Comparison of ENCODE assay signal across 26 cellular contexts in genomic region chr11:65065898-65066297, GRCh38. TPM values are rescaled to one million over a fixed set of nuclear protein-coding genes. Genes with fewer than 3 reads are reported as not detected.
DNase-seq lines count a peak whose midpoint lies in the region; ATAC-seq, FAIRE-seq and TF ChIP-seq lines count a peak whose summit lies in the region.
"Had no signal": no experiment of that assay in that cellular context is flagged by ENCODE, and none has a peak within 500 bp of the region (broad histone marks: within the 10 kb centered on the region; RNA-seq: fewer than 3 reads in every experiment).

No MANE protein-coding gene starts in this region.

- no peaks in the 10 kb centered on the region for H3K79me1 ChIP-seq in neuronal stem cell (ENCODE audit: low read depth, low read length)

- no peaks in the 10 kb centered on the region for H3K36me3 Mint-ChIP-seq in GM23338 (ENCODE audit: low read depth)
- H3K36me3 Mint-ChIP-seq: CD8-positive, alpha-beta T cell had no signal

- no peak for TF ChIP-seq RAD21 in K562 (CRISPR knock-in tag; conservative IDR thresholded peaks at IDR 0.05 in 1 of 2, IDR thresholded peaks at IDR 0.05 in 1 of 2)

- BruUV-seq in K562 (replicated peaks; lab: Mats Ljungman, UMichigan): no TSS peak

- H3K23ac ChIP-seq in neuronal stem cell (ENCODE audit: low read depth, low read length, poor library complexity): peak overlapping the region; percentile 1

- no peak for TF ChIP-seq POLR2A in K562 (conservative IDR thresholded peaks at IDR 0.05)

- H3K9me3 ChIP-seq in BLaER1 (no peaks in the 10 kb centered on the region), K562 (replicated peaks; ENCODE audit: control insufficient read depth, insufficient read depth, low read depth, low read length) (no peaks in the 10 kb centered on the region), neuronal stem cell (replicated peaks in 1 of 2; ENCODE audit: control insufficient read depth in 2 of 2, insufficient read depth in 1 of 2, low read depth in 1 of 2, low read length in 2 of 2) (no peaks in the 10 kb centered on the region), hepatocyte (ENCODE audit: low read depth) (no peaks in the 10 kb centered on the region)
- H3K9me3 ChIP-seq: Caco-2 had no signal

- H3F3A ChIP-seq in GM23338 (replicated peaks; ENCODE audit: low read depth): no peaks in the 10 kb centered on the region

- TF ChIP-seq CTCF in GM23338 (conservative IDR thresholded peaks at IDR 0.05; ENCODE audit: low read depth in 2 of 2): no peak
- no peak for TF ChIP-seq CTCF in K562 (IDR thresholded peaks at IDR 0.05 in 2 of 3, conservative IDR thresholded peaks at IDR 0.05 in 1 of 3; ENCODE audit: insufficient read depth in 2 of 3, low read depth in 1 of 3, low read length in 3 of 3)
- no peak for TF ChIP-seq CTCF in hepatocyte (IDR thresholded peaks at IDR 0.05; ENCODE audit: poor library complexity)

- H3K9ac ChIP-seq in BLaER1 (no peak overlapping the region), K562 (ENCODE audit: insufficient read depth in 1 of 2, low read depth in 2 of 2, low read length in 2 of 2) (peak overlapping the region in 1 of 2 experiments; percentile 90; a peak in 2 of 4 replicates), neuronal stem cell (ENCODE audit: low read depth, low read length, poor library complexity) (no peak overlapping the region)

- DNase-seq in GM23338 (ENCODE audit: low spot score): no peak
- DNase-seq in K562 (ENCODE audit: extremely low read depth in 1 of 4, low spot score in 3 of 4): peak in 3 of 4 experiments; percentile 32 to 69 (median 57)
- DNase-seq in neuronal stem cell (ENCODE audit: low spot score): no peak
- DNase-seq in kidney tubule cell (ENCODE audit: low spot score): no peak
- no peak for DNase-seq in hepatocyte (ENCODE audit: low spot score)
- DNase-seq: Caco-2; CD8-positive, alpha-beta T cell; EL; GDM1; Kasumi-1; NCI-H1092 treated with DMSO at 0.1 percent for 48 hours; NCI-H1436; NCI-H2081 treated with DMSO at 0.1 percent for 48 hours; NCI-H446; NCI-H526; NCI-H82; NK-92 treated with Interleukin-12 subunit alpha and Interleukin-12 subunit beta, amount 100 ng/mL, for 24 hours; RPMI8226; SHP77 treated with DMSO at 0.1 percent for 48 hours had no signal

- H4K91ac ChIP-seq in neuronal stem cell (ENCODE audit: low read depth, low read length, poor library complexity): no peak overlapping the region

- H3K18ac ChIP-seq in neuronal stem cell (ENCODE audit: low read length): peak overlapping the region; percentile 90

- no peaks in the 10 kb centered on the region for H3K9me3 Mint-ChIP-seq in GM23338
- H3K9me3 Mint-ChIP-seq: CD8-positive, alpha-beta T cell had no signal

- TF ChIP-seq EP300 in K562 (IDR thresholded peaks at IDR 0.05; ENCODE audit: low read length): no peak

- no peak for FAIRE-seq in K562 (lab: Jason Lieb, UNC)
- FAIRE-seq: GM12878 had no signal

- peak overlapping the region; percentile 91 for H2AK5ac ChIP-seq in neuronal stem cell (ENCODE audit: low read depth, low read length)

- peaks cover 34% of the 10 kb centered on the region for H3K4me1 Mint-ChIP-seq in GM23338

- H3K4ac ChIP-seq in neuronal stem cell (ENCODE audit: low read length): no peak overlapping the region

- CTCF ChIA-PET in K562 (lab: Yijun Ruan, JAX; ENCODE audit: low intra/inter-chr PET ratio): no interaction called here

- peak overlapping the region; percentile 12; the same call in 1 of the 2 replicates for H3K27ac ChIP-seq in BLaER1
- H3K27ac ChIP-seq in GM23338 (ENCODE audit: low read depth): no peak overlapping the region
- no peak overlapping the region; the same call in 2 of the 3 replicates for H3K27ac ChIP-seq in K562 (ENCODE audit: extremely low read depth, low read depth, low read length)
- H3K27ac ChIP-seq in neuronal stem cell (replicated peaks; ENCODE audit: low read length): no peak overlapping the region
- H3K27ac ChIP-seq in hepatocyte: no peak overlapping the region
- H3K27ac ChIP-seq: C4-2B, SK-N-MC had no signal

- no peak overlapping the region for H3K4me2 ChIP-seq in BLaER1
- 0 out of 2 replicates have a peak overlapping the region, but pooled peaks have one; percentile 62 for H3K4me2 ChIP-seq in GM23338
- H3K4me2 ChIP-seq in K562 (ENCODE audit: insufficient read depth, low read length): no peak overlapping the region
- no peak overlapping the region for H3K4me2 ChIP-seq in neuronal stem cell (ENCODE audit: insufficient read depth, low read length, poor library complexity, severe bottlenecking)
- no peak overlapping the region for H3K4me2 ChIP-seq in hepatocyte

- peak overlapping the region; percentile 78 for H3K14ac ChIP-seq in neuronal stem cell (ENCODE audit: low read length)

- ATAC-seq in GM23338: no peak
- ATAC-seq in K562: peak; percentile 6; the same call in 2 of the 3 replicates
- no peak for ATAC-seq in HG02678 (IDR thresholded peaks at IDR 0.05; ENCODE audit: unreplicated experiment)
- ATAC-seq: CD8-positive, alpha-beta T cell; GM12878 had no signal

- no peak overlapping the region for H2BK5ac ChIP-seq in neuronal stem cell (ENCODE audit: low read length)

- WGBS in K562 (ENCODE audit: insufficient coverage, low coverage, missing lambda C conversion rate): 33% methylated on average over 7 of the region's 7 CpGs
- no CpG with 5 or more reads among the region's 7 CpGs for WGBS in neuronal stem cell (ENCODE audit: extremely low coverage in 2 of 2, insufficient read length in 2 of 2, insufficient replicate concordance in 1 of 2), 2 donors
- 44% methylated on average over 5 of the region's 7 CpGs for WGBS in hepatocyte (ENCODE audit: low lambda C conversion rate, missing lambda C conversion rate)

- H3K4me1 ChIP-seq in BLaER1: peaks cover 21% of the 10 kb centered on the region
- peaks cover 13% of the 10 kb centered on the region for H3K4me1 ChIP-seq in GM23338 (ENCODE audit: insufficient read depth)
- H3K4me1 ChIP-seq in K562 (replicated peaks in 1 of 2; ENCODE audit: control insufficient read depth in 2 of 2, insufficient read depth in 2 of 2, low read length in 2 of 2): peaks cover 10 to 26% of the 10 kb centered on the region in 2 experiments
- peaks cover 9 to 11% of the 10 kb centered on the region in 2 donors for H3K4me1 ChIP-seq in neuronal stem cell (ENCODE audit: control insufficient read depth in 2 of 2, insufficient read depth in 1 of 2, low read depth in 1 of 2, low read length in 2 of 2)
- H3K4me1 ChIP-seq in hepatocyte (ENCODE audit: insufficient read depth): no peaks in the 10 kb centered on the region
- H3K4me1 ChIP-seq: Caco-2 had no signal

- H3K27me3 ChIP-seq in BLaER1: no peaks in the 10 kb centered on the region
- H3K27me3 ChIP-seq in GM23338 (ENCODE audit: insufficient read depth): no peaks in the 10 kb centered on the region
- no peaks in the 10 kb centered on the region for H3K27me3 ChIP-seq in K562 (ENCODE audit: control insufficient read depth in 2 of 2, insufficient read depth in 2 of 2, low read length in 2 of 2)
- H3K27me3 ChIP-seq in neuronal stem cell (ENCODE audit: control insufficient read depth in 3 of 3, insufficient read depth in 3 of 3, low read depth in 1 of 3, low read length in 3 of 3): no peaks in the 10 kb centered on the region
- no peaks in the 10 kb centered on the region for H3K27me3 ChIP-seq in hepatocyte

- H3K79me2 ChIP-seq in GM23338 (replicated peaks; ENCODE audit: insufficient read depth) (no peaks in the 10 kb centered on the region), K562 (ENCODE audit: control insufficient read depth, insufficient read depth, low read length) (no peaks in the 10 kb centered on the region), hepatocyte (no peaks in the 10 kb centered on the region)

- H3K36me3 ChIP-seq in BLaER1 (no peaks in the 10 kb centered on the region), GM23338 (ENCODE audit: insufficient read depth) (no peaks in the 10 kb centered on the region), K562 (ENCODE audit: control insufficient read depth, insufficient read depth, low read length) (no peaks in the 10 kb centered on the region), neuronal stem cell (replicated peaks in 1 of 2; ENCODE audit: control insufficient read depth in 2 of 2, insufficient read depth in 2 of 2, low read length in 2 of 2) (no peaks in the 10 kb centered on the region), hepatocyte (replicated peaks; ENCODE audit: insufficient read depth, low read depth) (no peaks in the 10 kb centered on the region)

- H4K20me1 ChIP-seq in BLaER1 (no peaks in the 10 kb centered on the region), GM23338 (replicated peaks; ENCODE audit: insufficient read depth) (no peaks in the 10 kb centered on the region), K562 (replicated peaks; ENCODE audit: control insufficient read depth, insufficient read depth, low read length) (no peaks in the 10 kb centered on the region), hepatocyte (ENCODE audit: insufficient read depth, poor library complexity, severe bottlenecking) (no peaks in the 10 kb centered on the region)

- H3K9me1 ChIP-seq in K562 (ENCODE audit: control insufficient read depth, insufficient read depth, low read length): peaks cover 2% of the 10 kb centered on the region

- H4K8ac ChIP-seq in neuronal stem cell (ENCODE audit: low read depth, low read length): no peak overlapping the region

- H3K4me3 ChIP-seq in BLaER1 (no peak overlapping the region), GM23338 (no peak overlapping the region), K562 (no peak overlapping the region), neuronal stem cell (ENCODE audit: low read length in 2 of 2) (no peak overlapping the region), hepatocyte (no peak overlapping the region)
- H3K4me3 ChIP-seq: GM12878, SK-N-MC had no signal

- H2AFZ ChIP-seq in GM23338: no peak overlapping the region
- H2AFZ ChIP-seq in K562 (ENCODE audit: low read depth, low read length): peak overlapping the region; percentile 80
- peak overlapping the region; percentile 83 for H2AFZ ChIP-seq in neuronal stem cell (ENCODE audit: low read length)
- no peak overlapping the region for H2AFZ ChIP-seq in hepatocyte

- H3K9me2 ChIP-seq in GM23338 (ENCODE audit: insufficient read depth) (no peaks in the 10 kb centered on the region), hepatocyte (replicated peaks; ENCODE audit: insufficient read depth) (no peaks in the 10 kb centered on the region)

- intact Hi-C loops in K562 (cut with micrococcal nuclease): no loop called here

- no peak overlapping the region for H2BK120ac ChIP-seq in neuronal stem cell (ENCODE audit: low read depth, low read length)

- H3K27ac Mint-ChIP-seq in GM23338: peak overlapping the region; percentile 93; the same call in 1 of the 2 replicates
- H3K27ac Mint-ChIP-seq: CD8-positive, alpha-beta T cell had no signal

- H3K4me3 Mint-ChIP-seq in GM23338: peak overlapping the region; percentile 60; the same call in 2 of the 3 replicates
- H3K4me3 Mint-ChIP-seq: CD8-positive, alpha-beta T cell had no signal

- H2BK15ac ChIP-seq in neuronal stem cell (ENCODE audit: low read length): peak overlapping the region; percentile 39

- peaks cover 2% of the 10 kb centered on the region for H3K27me3 Mint-ChIP-seq in GM23338 (ENCODE audit: insufficient read depth, low read depth, poor library complexity)

- no peak overlapping the region for H2BK12ac ChIP-seq in neuronal stem cell (ENCODE audit: low read length)

- in situ Hi-C loops in K562 (cut with MboI): no loop called here

- POLR2A ChIA-PET in K562 (lab: Yijun Ruan, JAX): interaction anchor here (0.5 to 1.4 kb wide), 6 partner anchors 10 to 229 kb away, joined by 3 to 6 read pairs (median 3); partner anchors contain the start of gene SAC3D1

RNA-seq across cellular contexts. Expression of gene NAALADL1, which starts 7.5 kb away (rescaled TPM):
- total RNA-seq in GM23338 (2014; rRNA removed; shearing (Covaris generic)): 11.0 and 13.7 TPM in 2 replicates
- polyA plus RNA-seq in GM23338 (2016; fragmentation: Nextera tagmentation; extraction: Ambion mirVana) (8.0 and 11.1 TPM in 2 replicates), K562 (2011; rRNA removed) (0.06 and 0.16 TPM in 2 replicates), K562 (2014; fragmentation: Illumina TruSeq; extraction: Trizol) (0.27 and 0.29 TPM in 2 replicates), K562 (2014; fragmentation: Nextera tagmentation; extraction: Ambion mirVana) (not detected), K562 (2014; rRNA removed) (0.07 and 0.72 TPM in 2 replicates), hepatocyte (not detected in 2 replicates)
- total RNA-seq in K562 (2011; cell fraction: chromatin; rRNA removed; ENCODE audit: low replicate concordance): 0.53 and 3.3 TPM in 2 replicates
- total RNA-seq in K562 (2011; cell fraction: nucleolus; rRNA removed): 0.53 and 1.8 TPM in 2 replicates
- total RNA-seq in K562 (2011; cell fraction: nucleoplasm; rRNA removed): 0.73 TPM in 1 of 2 replicates, not detected in the other
- total RNA-seq in K562 (2014; rRNA removed) (0.16 TPM in 1 of 2 replicates, not detected in the other), K562 (2014; rRNA removed; fragmentation: Illumina TruSeq; extraction: Trizol) (not detected in 2 replicates), K562 (2015; rRNA removed; fragmentation: Illumina TruSeq; extraction: Trizol) (0.07 TPM in 1 of 2 replicates, not detected in the other), K562 (2021) (0.22 and 0.38 TPM in 2 replicates), hepatocyte (0.13 and 0.76 TPM in 2 replicates)
- polyA plus RNA-seq in K562 (2011; cell fraction: cytosol; rRNA removed): 0.19 and 0.24 TPM in 2 replicates
- polyA plus RNA-seq in K562 (2011; cell fraction: nucleus; rRNA removed): 1.5 and 2.6 TPM in 2 replicates
- polyA plus RNA-seq in K562 (2012): 0.40 and 1.3 TPM in 2 replicates
- 0.06 TPM in 1 of 2 replicates, not detected in the other for polyA minus RNA-seq in K562 (2011; rRNA and poly(A)+ RNA removed)
- not detected in 2 replicates for polyA minus RNA-seq in K562 (2011; cell fraction: cytosol; rRNA and poly(A)+ RNA removed)
- 0.27 TPM in 1 of 2 replicates, not detected in the other for polyA minus RNA-seq in K562 (2011; cell fraction: nucleus; rRNA and poly(A)+ RNA removed)
- polyA plus RNA-seq in neuronal stem cell (2013, experiment 1 of 2): 3.3 TPM
- polyA plus RNA-seq in neuronal stem cell (2013, experiment 2 of 2): 2.6 TPM
- total RNA-seq: A673, H4 had no signal

RNA-seq across cellular contexts. Expression of gene CDCA5, which starts 17.9 kb away (rescaled TPM):
- 63.3 and 70.9 TPM in 2 replicates for total RNA-seq in GM23338 (2014; rRNA removed; shearing (Covaris generic))
- polyA plus RNA-seq in GM23338 (2016; fragmentation: Nextera tagmentation; extraction: Ambion mirVana): 53.3 and 64.9 TPM in 2 replicates
- total RNA-seq in K562 (2011; cell fraction: chromatin; rRNA removed; ENCODE audit: low replicate concordance): 44.4 and 82.3 TPM in 2 replicates
- total RNA-seq in K562 (2011; cell fraction: nucleolus; rRNA removed): 55.5 and 58.2 TPM in 2 replicates
- 49.6 and 60.0 TPM in 2 replicates for total RNA-seq in K562 (2011; cell fraction: nucleoplasm; rRNA removed)
- 64.6 and 70.3 TPM in 2 replicates for total RNA-seq in K562 (2014; rRNA removed)
- total RNA-seq in K562 (2014; rRNA removed; fragmentation: Illumina TruSeq; extraction: Trizol): 48.2 and 50.0 TPM in 2 replicates
- total RNA-seq in K562 (2015; rRNA removed; fragmentation: Illumina TruSeq; extraction: Trizol): 66.1 and 68.2 TPM in 2 replicates
- total RNA-seq in K562 (2021): 89.9 and 94.3 TPM in 2 replicates
- 50.5 and 51.8 TPM in 2 replicates for polyA plus RNA-seq in K562 (2011; rRNA removed)
- polyA plus RNA-seq in K562 (2011; cell fraction: cytosol; rRNA removed): 51.8 and 53.4 TPM in 2 replicates
- polyA plus RNA-seq in K562 (2011; cell fraction: nucleus; rRNA removed): 63.3 and 73.2 TPM in 2 replicates
- 60.2 and 62.5 TPM in 2 replicates for polyA plus RNA-seq in K562 (2012)
- 83.2 and 85.1 TPM in 2 replicates for polyA plus RNA-seq in K562 (2014; fragmentation: Illumina TruSeq; extraction: Trizol)
- 10 to 100 TPM; 18.9 to 25.5 TPM for polyA plus RNA-seq in K562 (2014; fragmentation: Nextera tagmentation; extraction: Ambion mirVana)
- 85.2 and 86.6 TPM in 2 replicates for polyA plus RNA-seq in K562 (2014; rRNA removed)
- 30.9 and 32.5 TPM in 2 replicates for polyA minus RNA-seq in K562 (2011; rRNA and poly(A)+ RNA removed)
- polyA minus RNA-seq in K562 (2011; cell fraction: cytosol; rRNA and poly(A)+ RNA removed): 23.9 and 30.4 TPM in 2 replicates
- 20.5 and 31.7 TPM in 2 replicates for polyA minus RNA-seq in K562 (2011; cell fraction: nucleus; rRNA and poly(A)+ RNA removed)
- polyA plus RNA-seq in neuronal stem cell (2013, experiment 1 of 2): 31.7 TPM
- 31.8 TPM for polyA plus RNA-seq in neuronal stem cell (2013, experiment 2 of 2)
- 6.4 and 7.9 TPM in 2 replicates for total RNA-seq in hepatocyte
- 6.4 and 11.8 TPM in 2 replicates for polyA plus RNA-seq in hepatocyte

RNA-seq across cellular contexts. Expression of gene ZFPL1, which starts 18.1 kb away (rescaled TPM):
- total RNA-seq in GM23338 (2014; rRNA removed; shearing (Covaris generic)): 16.7 and 26.8 TPM in 2 replicates
- polyA plus RNA-seq in GM23338 (2016; fragmentation: Nextera tagmentation; extraction: Ambion mirVana): 23.5 and 26.3 TPM in 2 replicates
- 54.4 and 89.3 TPM in 2 replicates for total RNA-seq in K562 (2011; cell fraction: chromatin; rRNA removed; ENCODE audit: low replicate concordance)
- 56.7 and 57.8 TPM in 2 replicates for total RNA-seq in K562 (2011; cell fraction: nucleolus; rRNA removed)
- 63.4 and 76.1 TPM in 2 replicates for total RNA-seq in K562 (2011; cell fraction: nucleoplasm; rRNA removed)
- total RNA-seq in K562 (2014; rRNA removed): 37.3 and 46.0 TPM in 2 replicates
- total RNA-seq in K562 (2014; rRNA removed; fragmentation: Illumina TruSeq; extraction: Trizol): 7.0 and 10.0 TPM in 2 replicates
- total RNA-seq in K562 (2015; rRNA removed; fragmentation: Illumina TruSeq; extraction: Trizol): 21.1 and 22.7 TPM in 2 replicates
- 33.4 and 37.5 TPM in 2 replicates for total RNA-seq in K562 (2021)
- 16.5 and 38.6 TPM in 2 replicates for polyA plus RNA-seq in K562 (2011; rRNA removed)
- 52.7 and 57.8 TPM in 2 replicates for polyA plus RNA-seq in K562 (2011; cell fraction: cytosol; rRNA removed)
- 91.6 and 108 TPM in 2 replicates for polyA plus RNA-seq in K562 (2011; cell fraction: nucleus; rRNA removed)
- 45.3 and 52.6 TPM in 2 replicates for polyA plus RNA-seq in K562 (2012)
- 35.4 and 47.8 TPM in 2 replicates for polyA plus RNA-seq in K562 (2014; fragmentation: Illumina TruSeq; extraction: Trizol)
- polyA plus RNA-seq in K562 (2014; fragmentation: Nextera tagmentation; extraction: Ambion mirVana): 1 to 10 TPM; 3.7 to 7.1 TPM
- polyA plus RNA-seq in K562 (2014; rRNA removed): 29.7 and 32.3 TPM in 2 replicates
- polyA minus RNA-seq in K562 (2011; rRNA and poly(A)+ RNA removed): 18.2 and 25.1 TPM in 2 replicates
- polyA minus RNA-seq in K562 (2011; cell fraction: cytosol; rRNA and poly(A)+ RNA removed): 19.7 and 26.0 TPM in 2 replicates
- polyA minus RNA-seq in K562 (2011; cell fraction: nucleus; rRNA and poly(A)+ RNA removed): 30.7 and 53.2 TPM in 2 replicates
- polyA plus RNA-seq in neuronal stem cell (2013, experiment 1 of 2): 45.8 TPM
- polyA plus RNA-seq in neuronal stem cell (2013, experiment 2 of 2): 47.0 TPM
- total RNA-seq in hepatocyte: 41.0 and 53.1 TPM in 2 replicates
- polyA plus RNA-seq in hepatocyte: 52.7 and 58.1 TPM in 2 replicates

RNA-seq across cellular contexts. Expression of gene SAC3D1, which starts 24.9 kb away (rescaled TPM):
- total RNA-seq in GM23338 (2014; rRNA removed; shearing (Covaris generic)): 30.3 and 31.1 TPM in 2 replicates
- polyA plus RNA-seq in GM23338 (2016; fragmentation: Nextera tagmentation; extraction: Ambion mirVana): 21.6 and 21.8 TPM in 2 replicates
- 3.9 and 9.1 TPM in 2 replicates for total RNA-seq in K562 (2011; cell fraction: chromatin; rRNA removed; ENCODE audit: low replicate concordance)
- total RNA-seq in K562 (2011; cell fraction: nucleolus; rRNA removed): 11.5 and 16.6 TPM in 2 replicates
- 7.3 and 7.9 TPM in 2 replicates for total RNA-seq in K562 (2011; cell fraction: nucleoplasm; rRNA removed)
- total RNA-seq in K562 (2014; rRNA removed): 21.2 and 27.0 TPM in 2 replicates
- total RNA-seq in K562 (2014; rRNA removed; fragmentation: Illumina TruSeq; extraction: Trizol): 2.4 and 5.1 TPM in 2 replicates
- 14.8 and 17.0 TPM in 2 replicates for total RNA-seq in K562 (2015; rRNA removed; fragmentation: Illumina TruSeq; extraction: Trizol)
- 35.2 and 35.7 TPM in 2 replicates for total RNA-seq in K562 (2021)
- 5.8 and 7.6 TPM in 2 replicates for polyA plus RNA-seq in K562 (2011; rRNA removed)
- polyA plus RNA-seq in K562 (2011; cell fraction: cytosol; rRNA removed): 13.3 and 46.2 TPM in 2 replicates
- 9.3 and 12.1 TPM in 2 replicates for polyA plus RNA-seq in K562 (2011; cell fraction: nucleus; rRNA removed)
- polyA plus RNA-seq in K562 (2012): 19.9 and 22.1 TPM in 2 replicates
- 4.0 and 9.0 TPM in 2 replicates for polyA plus RNA-seq in K562 (2014; fragmentation: Illumina TruSeq; extraction: Trizol)
- polyA plus RNA-seq in K562 (2014; fragmentation: Nextera tagmentation; extraction: Ambion mirVana): under 1 TPM; 0.20 to 0.80 TPM
- polyA plus RNA-seq in K562 (2014; rRNA removed): 23.8 and 25.4 TPM in 2 replicates
- 5.2 TPM in 2 replicates for polyA minus RNA-seq in K562 (2011; rRNA and poly(A)+ RNA removed)
- polyA minus RNA-seq in K562 (2011; cell fraction: cytosol; rRNA and poly(A)+ RNA removed): 11.6 and 16.2 TPM in 2 replicates
- 2.8 and 4.6 TPM in 2 replicates for polyA minus RNA-seq in K562 (2011; cell fraction: nucleus; rRNA and poly(A)+ RNA removed)
- 12.7 TPM for polyA plus RNA-seq in neuronal stem cell (2013, experiment 1 of 2)
- 12.4 TPM for polyA plus RNA-seq in neuronal stem cell (2013, experiment 2 of 2)
- 10.8 and 12.2 TPM in 2 replicates for total RNA-seq in hepatocyte
- polyA plus RNA-seq in hepatocyte: 18.5 and 23.8 TPM in 2 replicates

RNA-seq across cellular contexts. Expression of gene VPS51, which starts 30.1 kb away (rescaled TPM):
- total RNA-seq in GM23338 (2014; rRNA removed; shearing (Covaris generic)): 435 and 450 TPM in 2 replicates
- polyA plus RNA-seq in GM23338 (2016; fragmentation: Nextera tagmentation; extraction: Ambion mirVana) (42.2 and 45.3 TPM in 2 replicates), K562 (2011; rRNA removed) (49.7 and 83.5 TPM in 2 replicates), K562 (2014; fragmentation: Illumina TruSeq; extraction: Trizol) (22.2 and 49.8 TPM in 2 replicates), K562 (2014; fragmentation: Nextera tagmentation; extraction: Ambion mirVana) (1 to 10 TPM; 1.8 to 2.9 TPM), K562 (2014; rRNA removed) (73.2 and 126 TPM in 2 replicates), hepatocyte (63.5 and 80.0 TPM in 2 replicates)
- total RNA-seq in K562 (2011; cell fraction: chromatin; rRNA removed; ENCODE audit: low replicate concordance): 48.6 and 156 TPM in 2 replicates
- 126 and 134 TPM in 2 replicates for total RNA-seq in K562 (2011; cell fraction: nucleolus; rRNA removed)
- total RNA-seq in K562 (2011; cell fraction: nucleoplasm; rRNA removed): 68.7 and 73.5 TPM in 2 replicates
- total RNA-seq in K562 (2014; rRNA removed) (143 and 215 TPM in 2 replicates), K562 (2014; rRNA removed; fragmentation: Illumina TruSeq; extraction: Trizol) (16.9 and 20.6 TPM in 2 replicates), K562 (2015; rRNA removed; fragmentation: Illumina TruSeq; extraction: Trizol) (40.6 and 46.8 TPM in 2 replicates), K562 (2021) (89.3 and 103 TPM in 2 replicates), hepatocyte (201 and 242 TPM in 2 replicates)
- 68.7 and 145 TPM in 2 replicates for polyA plus RNA-seq in K562 (2011; cell fraction: cytosol; rRNA removed)
- 135 and 175 TPM in 2 replicates for polyA plus RNA-seq in K562 (2011; cell fraction: nucleus; rRNA removed)
- polyA plus RNA-seq in K562 (2012): 89.1 and 104 TPM in 2 replicates
- 48.0 and 66.9 TPM in 2 replicates for polyA minus RNA-seq in K562 (2011; rRNA and poly(A)+ RNA removed)
- 120 and 159 TPM in 2 replicates for polyA minus RNA-seq in K562 (2011; cell fraction: cytosol; rRNA and poly(A)+ RNA removed)
- polyA minus RNA-seq in K562 (2011; cell fraction: nucleus; rRNA and poly(A)+ RNA removed): 55.3 and 62.1 TPM in 2 replicates
- polyA plus RNA-seq in neuronal stem cell (2013, experiment 1 of 2): 58.1 TPM
- polyA plus RNA-seq in neuronal stem cell (2013, experiment 2 of 2): 53.7 TPM

Comparison
In these comparisons a context has a peak if more than half of its experiments do, and no peak if none do; other contexts are left out.
1. DNase-seq: peak in K562 (3 of 4); none in GM23338 (single experiment), neuronal stem cell (single experiment), kidney tubule cell (single experiment) and hepatocyte (single experiment).
2. H2AFZ ChIP-seq: peak in K562 (single experiment) and neuronal stem cell (single experiment); none in GM23338 (single experiment) and hepatocyte (single experiment).